ENCODE assay signal across 35 cellular contexts in the genomic region with DNA sequence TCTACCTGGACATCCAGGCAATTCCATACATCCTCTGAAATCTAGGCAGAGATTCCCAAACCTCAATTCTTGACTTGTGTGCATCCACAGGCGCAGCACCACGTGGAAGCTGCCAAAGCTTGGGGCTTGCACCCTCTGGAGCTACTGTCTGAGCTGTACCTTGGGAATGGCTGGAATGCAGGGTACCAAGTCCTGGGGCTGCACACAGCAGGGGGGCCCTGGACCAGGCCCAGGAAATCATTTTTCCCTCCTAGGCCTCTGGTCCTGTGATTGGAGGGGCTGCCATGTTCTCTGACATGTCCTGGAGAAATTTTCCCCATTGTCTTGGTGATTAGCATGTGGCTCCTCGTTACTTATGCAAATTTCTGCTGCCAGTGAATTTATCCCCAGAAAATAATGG.
"Had no signal": no experiment of that assay in that cellular context is flagged by ENCODE, and none has a peak within 500 bp of the region (broad histone marks: within the 10 kb centered on the region; RNA-seq: fewer than 3 reads in every experiment).

No MANE protein-coding gene starts in this region.

- H3K27ac ChIP-seq: KMS-11 had no signal

- H3K4me2 ChIP-seq: KMS-11 had no signal

- H3K36me3 ChIP-seq: MG63 had no signal

- H3K4me3 ChIP-seq: MG63 had no signal

- DNase-seq: Karpas-422, Kasumi-1, MG63, MM.1S, MV-4-11, NCI-H1048, NCI-H1092, NCI-H1092 treated with DMSO at 0.1 percent for 48 hours, NCI-H1105, NCI-H1105 treated with DMSO at 0.1 percent for 48 hours, NCI-H1417, NCI-H1417 treated with DMSO at 0.1 percent for 48 hours, NCI-H1436, NCI-H1436 treated with DMSO at 0.1 percent for 48 hours, NCI-H146, NCI-H1694, NCI-H1694 treated with DMSO at 0.1 percent for 48 hours, NCI-H187, NCI-H187 treated with DMSO at 0.1 percent for 48 hours, NCI-H1930, NCI-H2029, NCI-H2029 treated with DMSO at 0.1 percent for 48 hours, NCI-H2081, NCI-H2081 treated with DMSO at 0.1 percent for 48 hours, NCI-H2107, NCI-H2171, NCI-H2171 treated with DMSO at 0.1 percent for 48 hours, NCI-H2227 treated with DMSO at 0.1 percent for 48 hours, NCI-H226, NCI-H345, NCI-H446, NCI-H446 treated with DMSO at 0.1 percent for 48 hours, NCI-H510A, NCI-H510A treated with DMSO at 0.1 percent for 48 hours had no signal

- H3K9me3 ChIP-seq: MG63 had no signal

- H3K27me3 ChIP-seq: MG63 had no signal

- H3K9ac ChIP-seq: KMS-11 had no signal
